In the genomic region with DNA sequence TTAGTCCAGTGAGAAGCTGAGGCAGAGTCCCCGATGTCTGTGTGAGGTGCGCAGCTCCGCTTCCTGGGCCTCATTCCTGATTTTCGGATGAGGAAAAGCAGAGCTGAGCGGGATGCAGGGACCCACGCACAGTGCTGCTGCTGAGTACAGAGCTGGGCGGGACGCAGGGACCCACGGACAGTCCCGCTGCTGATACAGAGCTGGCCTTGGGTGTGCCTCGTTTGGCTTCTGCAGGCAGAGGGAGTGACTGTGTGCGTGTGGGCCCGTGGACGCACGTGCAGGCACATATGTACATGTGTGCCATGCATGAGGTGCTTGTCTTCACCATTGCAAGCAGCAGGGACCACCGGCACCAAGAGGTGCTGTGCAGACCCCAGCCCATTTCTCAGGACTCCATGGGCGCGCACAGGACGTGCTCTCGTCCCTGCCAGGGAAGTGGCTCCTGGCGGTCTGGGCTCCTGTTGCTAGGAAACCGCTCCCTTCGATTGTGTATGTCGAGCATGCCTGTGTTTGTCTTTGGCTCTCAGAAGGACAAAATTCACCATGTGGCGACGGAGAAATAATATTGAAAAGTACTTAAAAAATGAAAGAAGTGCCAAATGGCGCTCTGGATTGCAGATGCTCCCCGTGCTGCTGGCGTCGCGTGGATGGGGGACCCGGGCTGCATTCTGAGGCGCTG, we compare ENCODE assay signal across 17 cellular contexts.
"Had no signal": no experiment of that assay in that cellular context is flagged by ENCODE, and none has a peak within 500 bp of the region (broad histone marks: within the 10 kb centered on the region; RNA-seq: fewer than 3 reads in every experiment).

No MANE protein-coding gene starts in this region.

- FAIRE-seq: pancreas had no signal

- H3K9me3 Mint-ChIP-seq: activated CD4-positive, alpha-beta memory T cell treated with anti-CD3 and anti-CD28 coated beads for 36 hours; mesothelial cell of epicardium; neural crest cell had no signal

- DNase-seq: activated CD4-positive, alpha-beta memory T cell treated with anti-CD3 and anti-CD28 coated beads for 36 hours; activated CD4-positive, CD25-positive, alpha-beta regulatory T cell treated with anti-CD3 and anti-CD28 coated beads, Interleukin-2, amount 50 U/mL, for 72 hours; activated gamma-delta T cell treated with Interleukin-2 at 50 U/mL for 16 hours; activated T-cell treated with anti-CD3 and anti-CD28 coated beads, Interleukin-2, amount 50 U/mL, for 48 hours; dorsolateral prefrontal cortex; immature natural killer cell; left cardiac atrium; lower lobe of right lung; pancreas; stimulated activated CD4-positive, alpha-beta T cell treated with anti-CD3 and anti-CD28 coated beads, Interleukin-15, amount 100 ng/mL, for 24 hours; stimulated activated CD4-positive, alpha-beta T cell treated with anti-CD3 and anti-CD28 coated beads, Interleukin-4, amount 100 ng/mL, for 4 hours; stomach; uterus had no signal

- H3K4me3 Mint-ChIP-seq: activated CD4-positive, alpha-beta memory T cell treated with anti-CD3 and anti-CD28 coated beads for 36 hours; immature natural killer cell; mesothelial cell of epicardium; neural crest cell had no signal

- H3K36me3 ChIP-seq: ascending aorta, lower lobe of right lung, pancreas, stomach, thoracic aorta, uterus had no signal

- H3K27me3 Mint-ChIP-seq: activated CD4-positive, alpha-beta memory T cell treated with anti-CD3 and anti-CD28 coated beads for 36 hours had no signal

- ATAC-seq: left cardiac atrium, lower lobe of right lung, pancreas had no signal

- H3K36me3 Mint-ChIP-seq: activated CD4-positive, alpha-beta memory T cell treated with anti-CD3 and anti-CD28 coated beads for 36 hours; immature natural killer cell; mesothelial cell of epicardium had no signal

- H3K4me3 ChIP-seq: ascending aorta, dorsolateral prefrontal cortex, lower lobe of right lung, pancreas, stomach, thoracic aorta, uterus had no signal

- H3K27ac Mint-ChIP-seq: activated CD4-positive, alpha-beta memory T cell treated with anti-CD3 and anti-CD28 coated beads for 36 hours; immature natural killer cell; mesothelial cell of epicardium had no signal

- H3K4me1 Mint-ChIP-seq: immature natural killer cell, mesothelial cell of epicardium had no signal

- H3K9me3 ChIP-seq: ascending aorta, lower lobe of right lung, pancreas, stomach, thoracic aorta, uterus had no signal

- H3K27me3 ChIP-seq: ascending aorta, pancreas, uterus had no signal

- H3K4me1 ChIP-seq: ascending aorta, lower lobe of right lung, pancreas, stomach, uterus had no signal

- H3K27ac ChIP-seq: ascending aorta, dorsolateral prefrontal cortex, lower lobe of right lung, pancreas, stomach, thoracic aorta, uterus had no signal
